Comparison of ENCODE assay signal across 8 cellular contexts in the genomic region with DNA sequence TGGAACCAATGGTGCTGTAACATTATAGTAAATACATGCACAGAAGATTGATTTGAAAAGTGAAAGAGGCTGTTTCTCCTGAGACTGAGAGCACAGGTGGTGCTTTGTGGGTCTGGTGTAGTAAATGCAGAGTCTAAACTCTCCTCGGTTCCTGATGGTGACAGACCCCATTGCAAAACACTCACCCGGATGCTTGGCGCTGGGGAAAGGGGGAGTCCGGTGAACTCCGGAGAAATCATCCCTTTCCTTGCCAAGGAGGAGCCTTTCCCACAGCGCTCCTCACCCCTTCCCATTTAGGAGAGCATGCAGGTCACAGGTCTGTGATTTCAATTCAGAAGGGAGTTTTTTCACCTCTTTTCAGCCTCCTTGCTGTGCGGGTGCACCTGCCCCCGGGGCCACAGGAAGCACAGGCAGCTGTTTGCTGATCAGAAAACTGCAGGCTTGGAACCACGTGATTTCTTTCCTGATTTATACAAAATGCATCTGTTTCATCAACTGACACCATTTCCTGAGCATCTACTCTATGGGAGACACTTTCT.
A peak's percentile ranks its signal among the peaks of the same experiment; 100 is the strongest.
DNase-seq lines count a peak whose midpoint lies in the region; ATAC-seq lines count a peak whose summit lies in the region.

No MANE protein-coding gene starts in this region.

- peak; percentile 46 for ATAC-seq in GM19452 (IDR thresholded peaks at IDR 0.05; ENCODE audit: unreplicated experiment)
- peak; percentile 42 for ATAC-seq in HG03442 (IDR thresholded peaks at IDR 0.05; ENCODE audit: unreplicated experiment)

- H3K27me3 ChIP-seq in H7 (ENCODE audit: control insufficient read depth, insufficient read depth, low read length), result peaks cover 2% of the 10 kb centered on the region; the same call in 1 of the 2 replicates

- no peak overlapping the region for H3K4me3 ChIP-seq in H7 (ENCODE audit: insufficient read depth, low read depth, low read length)

- peak; percentile 8 for DNase-seq in COLO668 (lab: John Stamatoyannopoulos, UW; ENCODE audit: unreplicated experiment)
- peak; percentile 42 for DNase-seq in activated naive CD4-positive, alpha-beta T cell treated with anti-CD3 and anti-CD28 coated beads, Interleukin-2, amount 50 U/mL, for 16 hours
- no peak for DNase-seq in H7
- DNase-seq in A172 (ENCODE audit: low spot score), result no peak
- no peak for DNase-seq in HuH-7 (ENCODE audit: low spot score)
- no peak for DNase-seq in C1 segment of cervical spinal cord (lab: John Stamatoyannopoulos, UW)

- H3K36me3 ChIP-seq in H7 (replicated peaks; ENCODE audit: control insufficient read depth, insufficient read depth, low read length), result no peaks in the 10 kb centered on the region

Comparison
In these comparisons a context has a peak if more than half of its experiments do, and no peak if none do; other contexts are left out.
1. DNase-seq: peak in COLO668 (single experiment) and activated naive CD4-positive, alpha-beta T cell treated with anti-CD3 and anti-CD28 coated beads, Interleukin-2, amount 50 U/mL, for 16 hours (single experiment); none in H7 (single experiment), A172 (single experiment), HuH-7 (single experiment) and C1 segment of cervical spinal cord (0 of 14).